In the genomic region with DNA sequence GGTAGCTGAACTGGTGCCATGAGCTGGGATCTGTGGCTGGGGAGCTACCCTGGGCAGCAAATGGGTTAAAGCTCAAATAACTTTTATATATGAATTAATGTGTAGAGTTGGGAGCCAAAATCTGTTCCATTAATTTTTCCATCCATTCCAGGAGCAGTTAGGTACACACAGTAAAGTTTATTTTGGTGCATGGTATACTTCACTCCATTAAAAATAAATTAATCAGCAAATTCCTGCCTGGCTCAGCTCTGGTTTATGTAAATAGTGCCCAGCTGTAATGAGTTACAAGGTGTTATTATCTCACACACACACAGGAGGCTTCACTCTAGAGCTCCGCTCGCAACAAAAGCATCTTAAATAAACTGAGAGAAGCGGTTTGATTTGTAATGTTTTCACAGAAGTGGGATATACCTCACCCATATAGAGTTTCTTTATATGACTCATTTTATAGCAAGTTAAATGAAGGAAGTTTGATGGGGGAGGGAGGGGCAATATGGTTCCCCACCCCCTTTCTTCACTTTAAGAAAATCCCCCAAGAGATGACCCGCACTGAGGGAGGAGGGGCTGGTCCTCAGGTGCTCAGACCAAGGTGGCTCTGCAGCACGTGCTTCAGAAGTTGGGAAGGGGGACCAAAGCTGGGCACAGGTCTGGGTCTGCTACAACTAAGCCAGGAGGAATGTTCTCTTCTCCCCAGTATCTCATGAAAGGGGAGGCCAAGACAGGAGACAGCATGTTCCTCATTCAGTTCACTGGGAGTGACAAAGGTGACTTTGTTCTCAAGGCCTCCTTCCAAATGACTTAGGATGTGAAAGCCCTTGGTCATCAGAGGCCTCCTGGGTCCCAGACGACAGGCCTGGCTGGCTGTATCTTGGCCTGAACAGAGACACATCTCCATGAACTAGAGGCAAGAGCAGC, we compare ENCODE assay signal across 1 cellular context.
TF ChIP-seq lines count a peak whose summit lies in the region.

No MANE protein-coding gene starts in this region.

TF ChIP-seq in HepG2, 621 proteins besides CTCF, POLR2A, EP300 and RAD21:
- TF ChIP-seq NRL (CRISPR knock-in tag; IDR thresholded peaks at IDR 0.05; ENCODE audit: borderline replicate concordance) (no peak), ZNF484 (CRISPR knock-in tag; IDR thresholded peaks at IDR 0.05; ENCODE audit: borderline replicate concordance, low read depth) (no peak), ZNF720 (CRISPR knock-in tag; IDR thresholded peaks at IDR 0.05) (no peak), SMYD3 (CRISPR knock-in tag; IDR thresholded peaks at IDR 0.05) (no peak), ZNF549 (CRISPR knock-in tag; IDR thresholded peaks at IDR 0.05) (no peak), MAFK (conservative IDR thresholded peaks at IDR 0.05 in 1 of 2, IDR thresholded peaks at IDR 0.05 in 1 of 2; ENCODE audit: low read length in 2 of 2) (peak in 1 of 2 experiments; percentile 8; a peak in 1 of 4 replicates), SALL1 (CRISPR knock-in tag; IDR thresholded peaks at IDR 0.05) (no peak), ZBTB7B (CRISPR knock-in tag; IDR thresholded peaks at IDR 0.05) (0 out of 2 replicates have a peak, but pooled peaks have one; percentile 9), PLSCR1 (CRISPR knock-in tag; IDR thresholded peaks at IDR 0.05; ENCODE audit: borderline replicate concordance) (no peak), TBX2 (CRISPR knock-in tag; IDR thresholded peaks at IDR 0.05; ENCODE audit: borderline replicate concordance) (0 out of 2 replicates have a peak, but pooled peaks have one; percentile 5), AGO1 (IDR thresholded peaks at IDR 0.05; ENCODE audit: low read depth, low read length, poor library complexity, severe bottlenecking) (no peak), RBM22 (optimal IDR thresholded peaks at IDR 0.05; ENCODE audit: low read length) (peak; percentile 69), ZNF235 (CRISPR knock-in tag; IDR thresholded peaks at IDR 0.05; ENCODE audit: borderline replicate concordance) (no peak)
- TF ChIP-seq, protein P1, sequence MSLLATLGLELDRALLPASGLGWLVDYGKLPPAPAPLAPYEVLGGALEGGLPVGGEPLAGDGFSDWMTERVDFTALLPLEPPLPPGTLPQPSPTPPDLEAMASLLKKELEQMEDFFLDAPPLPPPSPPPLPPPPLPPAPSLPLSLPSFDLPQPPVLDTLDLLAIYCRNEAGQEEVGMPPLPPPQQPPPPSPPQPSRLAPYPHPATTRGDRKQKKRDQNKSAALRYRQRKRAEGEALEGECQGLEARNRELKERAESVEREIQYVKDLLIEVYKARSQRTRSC (CRISPR knock-in tag; IDR thresholded peaks at IDR 0.05; ENCODE audit: low read depth), result no peak
- TF ChIP-seq, protein P2, sequence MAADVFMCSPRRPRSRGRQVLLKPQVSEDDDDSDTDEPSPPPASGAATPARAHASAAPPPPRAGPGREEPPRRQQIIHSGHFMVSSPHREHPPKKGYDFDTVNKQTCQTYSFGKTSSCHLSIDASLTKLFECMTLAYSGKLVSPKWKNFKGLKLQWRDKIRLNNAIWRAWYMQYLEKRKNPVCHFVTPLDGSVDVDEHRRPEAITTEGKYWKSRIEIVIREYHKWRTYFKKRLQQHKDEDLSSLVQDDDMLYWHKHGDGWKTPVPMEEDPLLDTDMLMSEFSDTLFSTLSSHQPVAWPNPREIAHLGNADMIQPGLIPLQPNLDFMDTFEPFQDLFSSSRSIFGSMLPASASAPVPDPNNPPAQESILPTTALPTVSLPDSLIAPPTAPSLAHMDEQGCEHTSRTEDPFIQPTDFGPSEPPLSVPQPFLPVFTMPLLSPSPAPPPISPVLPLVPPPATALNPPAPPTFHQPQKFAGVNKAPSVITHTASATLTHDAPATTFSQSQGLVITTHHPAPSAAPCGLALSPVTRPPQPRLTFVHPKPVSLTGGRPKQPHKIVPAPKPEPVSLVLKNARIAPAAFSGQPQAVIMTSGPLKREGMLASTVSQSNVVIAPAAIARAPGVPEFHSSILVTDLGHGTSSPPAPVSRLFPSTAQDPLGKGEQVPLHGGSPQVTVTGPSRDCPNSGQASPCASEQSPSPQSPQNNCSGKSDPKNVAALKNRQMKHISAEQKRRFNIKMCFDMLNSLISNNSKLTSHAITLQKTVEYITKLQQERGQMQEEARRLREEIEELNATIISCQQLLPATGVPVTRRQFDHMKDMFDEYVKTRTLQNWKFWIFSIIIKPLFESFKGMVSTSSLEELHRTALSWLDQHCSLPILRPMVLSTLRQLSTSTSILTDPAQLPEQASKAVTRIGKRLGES (CRISPR knock-in tag; IDR thresholded peaks at IDR 0.05; ENCODE audit: borderline replicate concordance), result no peak
- TF ChIP-seq, protein P3, sequence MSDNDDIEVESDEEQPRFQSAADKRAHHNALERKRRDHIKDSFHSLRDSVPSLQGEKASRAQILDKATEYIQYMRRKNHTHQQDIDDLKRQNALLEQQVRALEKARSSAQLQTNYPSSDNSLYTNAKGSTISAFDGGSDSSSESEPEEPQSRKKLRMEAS (IDR thresholded peaks at IDR 0.05), result no peak
